ENCODE assay signal across 26 cellular contexts in genomic region chr6:34743625-34744293, GRCh38.
"Had no signal": no experiment of that assay in that cellular context is flagged by ENCODE, and none has a peak within 500 bp of the region (broad histone marks: within the 10 kb centered on the region; RNA-seq: fewer than 3 reads in every experiment).

No MANE protein-coding gene starts in this region.

- ATAC-seq: gastrocnemius medialis, left colon, T-cell had no signal

- H3K4me3 Mint-ChIP-seq: activated naive CD8-positive, alpha-beta T cell treated with anti-CD3 and anti-CD28 coated beads for 36 hours; activated T-cell treated with anti-CD3 and anti-CD28 coated beads, Interleukin-2, amount 50 U/mL, for 24 hours; neural crest cell; T-cell had no signal

- H3K4me1 Mint-ChIP-seq: activated naive CD8-positive, alpha-beta T cell treated with anti-CD3 and anti-CD28 coated beads for 36 hours; naive B cell; T-cell had no signal

- H3K4me3 ChIP-seq: coronary artery, esophagus squamous epithelium, gastrocnemius medialis, sigmoid colon, smooth muscle cell, thyroid gland had no signal

- FAIRE-seq: astrocyte, islet of Langerhans, TTC549 had no signal

- DNase-seq: activated CD4-positive, alpha-beta T cell treated with anti-CD3 and anti-CD28 coated beads for 1 hour; activated CD4-positive, alpha-beta T cell treated with anti-CD3 and anti-CD28 coated beads, Interleukin-2, amount 50 U/mL, for 1 hour; activated CD8-positive, alpha-beta memory T cell treated with anti-CD3 and anti-CD28 coated beads for 24 hours; activated CD8-positive, alpha-beta memory T cell treated with anti-CD3 and anti-CD28 coated beads, Interleukin-2, amount 50 U/mL, for 4 hours; activated naive CD4-positive, alpha-beta T cell treated with Interleukin-2 at 50 U/mL for 16 hours; activated naive CD8-positive, alpha-beta T cell treated with anti-CD3 and anti-CD28 coated beads for 36 hours; activated T-cell treated with anti-CD3 and anti-CD28 coated beads, Interleukin-2, amount 50 U/mL, for 24 hours; esophagus squamous epithelium; gastrocnemius medialis; left colon; mesendoderm; naive B cell; occipital lobe; sigmoid colon; stimulated activated CD4-positive, alpha-beta T cell treated with anti-CD3 and anti-CD28 coated beads, Interleukin-15, amount 100 ng/mL, for 24 hours; stimulated activated CD4-positive, alpha-beta T cell treated with anti-CD3 and anti-CD28 coated beads, Interleukin-2, amount 100 ng/mL, for 48 hours; stimulated activated CD8-positive, alpha-beta memory T cell treated with anti-CD3 and anti-CD28 coated beads, Interleukin-4, amount 100 ng/mL, for 48 hours; stimulated activated naive CD4-positive, alpha-beta T cell; T-cell; thyroid gland had no signal

- H3K9me3 ChIP-seq: esophagus squamous epithelium, gastrocnemius medialis, sigmoid colon, thyroid gland had no signal

- H3K4me1 ChIP-seq: gastrocnemius medialis, sigmoid colon, thyroid gland had no signal

- H3K9me3 Mint-ChIP-seq: activated naive CD8-positive, alpha-beta T cell treated with anti-CD3 and anti-CD28 coated beads for 36 hours; activated T-cell treated with anti-CD3 and anti-CD28 coated beads, Interleukin-2, amount 50 U/mL, for 24 hours; naive B cell; neural crest cell; T-cell had no signal

- H3K4me2 ChIP-seq: smooth muscle cell had no signal

- H3K27me3 ChIP-seq: esophagus squamous epithelium, gastrocnemius medialis, sigmoid colon, thyroid gland had no signal

- H3K27ac Mint-ChIP-seq: activated naive CD8-positive, alpha-beta T cell treated with anti-CD3 and anti-CD28 coated beads for 36 hours; activated T-cell treated with anti-CD3 and anti-CD28 coated beads, Interleukin-2, amount 50 U/mL, for 24 hours; T-cell had no signal

- H3K36me3 Mint-ChIP-seq: activated naive CD8-positive, alpha-beta T cell treated with anti-CD3 and anti-CD28 coated beads for 36 hours; naive B cell; T-cell had no signal

- H3K27me3 Mint-ChIP-seq: activated naive CD8-positive, alpha-beta T cell treated with anti-CD3 and anti-CD28 coated beads for 36 hours; activated T-cell treated with anti-CD3 and anti-CD28 coated beads, Interleukin-2, amount 50 U/mL, for 24 hours; naive B cell had no signal

- H3K36me3 ChIP-seq: esophagus squamous epithelium, gastrocnemius medialis, sigmoid colon, thyroid gland had no signal

- H3K27ac ChIP-seq: coronary artery, esophagus squamous epithelium, gastrocnemius medialis, sigmoid colon, thyroid gland had no signal
